ENCODE assay signal across 8 cellular contexts in the genomic region with DNA sequence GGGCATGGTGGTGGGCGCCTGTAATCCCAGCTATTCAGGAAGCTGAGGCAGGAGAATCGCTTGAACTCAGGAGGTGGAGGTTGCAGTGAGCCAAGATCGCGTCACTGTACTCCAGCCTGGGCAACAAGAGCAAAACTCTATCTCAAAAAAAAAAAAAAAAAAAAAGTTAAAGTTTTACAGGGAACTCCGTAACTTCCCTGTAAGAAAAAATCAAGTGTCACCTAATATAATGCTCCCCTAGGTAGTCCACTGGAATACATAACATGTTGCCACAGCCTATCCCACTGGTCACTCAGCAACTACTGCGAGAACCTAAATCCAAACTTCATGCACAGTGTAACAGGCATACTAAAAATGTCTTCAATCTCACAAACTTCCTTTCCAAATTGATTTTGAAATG. TPM values are rescaled to one million over a fixed set of nuclear protein-coding genes. Genes with fewer than 3 reads are reported as not detected.
A peak's percentile ranks its signal among the peaks of the same experiment; 100 is the strongest.
DNase-seq lines count a peak whose midpoint lies in the region; ATAC-seq, FAIRE-seq and TF ChIP-seq lines count a peak whose summit lies in the region.
"Not testable (repeated sequence)": the region's sequence is repeated elsewhere in the genome, so short reads cannot be mapped to it uniquely, and the experiment has no call there.

No MANE protein-coding gene starts in this region.

- not testable (repeated sequence) for H3K27me3 ChIP-seq in CD4-positive, CD25-positive, alpha-beta regulatory T cell (ENCODE audit: control insufficient read depth, insufficient read depth, low read length); IMR-90 (ENCODE audit: control insufficient read depth, insufficient read depth, low read length); body of pancreas; left lung; pancreas

- intact Hi-C loops in IMR-90 (cut with micrococcal nuclease); body of pancreas (cut with DNase I); left ventricle myocardium superior (cut with micrococcal nuclease); left lung (cut with DNase I); pancreas (cut with DNase I): not testable (repeated sequence)

- H3K9me3 Mint-ChIP-seq in CD4-positive, CD25-positive, alpha-beta regulatory T cell; activated T-cell treated with anti-CD3 and anti-CD28 coated beads, Interleukin-2, amount 50 U/mL, for 24 hours; naive B cell: not testable (repeated sequence)

- not testable (repeated sequence) for H3K27me3 Mint-ChIP-seq in CD4-positive, CD25-positive, alpha-beta regulatory T cell; activated T-cell treated with anti-CD3 and anti-CD28 coated beads, Interleukin-2, amount 50 U/mL, for 24 hours; naive B cell

- not testable (repeated sequence) for H2BK120ac ChIP-seq in IMR-90 (ENCODE audit: low read depth, low read length)

- 80% methylated on average over 1 of the region's 6 CpGs; no CpG with 5 or more reads in 1 of the 2 experiments for WGBS in IMR-90 (ENCODE audit: extremely low coverage in 2 of 2, insufficient read length in 1 of 2), 2 experiments
- 18 to 33% methylated on average over 6 of the region's 6 CpGs for WGBS in body of pancreas, 2 donors
- WGBS in pancreas, 2 donors = 27 to 28% methylated on average over 6 of the region's 6 CpGs

- not testable (repeated sequence) for H3K9ac ChIP-seq in IMR-90 (ENCODE audit: low read depth, low read length)

- not testable (repeated sequence) for H2BK15ac ChIP-seq in IMR-90 (ENCODE audit: low read depth, low read length)

- H4K5ac ChIP-seq in IMR-90 (ENCODE audit: low read depth, low read length) = not testable (repeated sequence)

- H3K14ac ChIP-seq in IMR-90 (replicated peaks; ENCODE audit: low read depth, low read length) = not testable (repeated sequence)

- TF ChIP-seq CTCF in IMR-90 (conservative IDR thresholded peaks at IDR 0.05; ENCODE audit: low read depth, low read length); body of pancreas (IDR thresholded peaks at IDR 0.05); left lung (IDR thresholded peaks at IDR 0.05); pancreas (IDR thresholded peaks at IDR 0.05): not testable (repeated sequence)

- POLR2A ChIA-PET in IMR-90 (lab: Charles Lee; ENCODE audit: unreplicated experiment) = not testable (repeated sequence)

- not testable (repeated sequence) for ATAC-seq in CD4-positive, CD25-positive, alpha-beta regulatory T cell (ENCODE audit: low read depth in 2 of 2); naive B cell (ENCODE audit: low read depth in 2 of 2)
- ATAC-seq in IMR-90 (ENCODE audit: low read depth) (peak; percentile 17; the same call in 1 of the 2 replicates), body of pancreas (peak; percentile 76), left ventricle myocardium superior (peak; percentile 48), left lung (peak; percentile 61), pancreas (peak; percentile 76 to 85 (median 83))

- H2AK9ac ChIP-seq in IMR-90 (replicated peaks; ENCODE audit: low read depth, low read length, poor library complexity) = not testable (repeated sequence)

- FAIRE-seq in pancreas (lab: Jason Lieb, UNC) = not testable (repeated sequence)

- peaks cover 15% of the 10 kb centered on the region for H3K36me3 Mint-ChIP-seq in CD4-positive, CD25-positive, alpha-beta regulatory T cell
- peaks cover 50% of the 10 kb centered on the region for H3K36me3 Mint-ChIP-seq in activated T-cell treated with anti-CD3 and anti-CD28 coated beads, Interleukin-2, amount 50 U/mL, for 24 hours (ENCODE audit: low read depth)
- H3K36me3 Mint-ChIP-seq in naive B cell = peaks cover 14 to 18% of the 10 kb centered on the region in 2 donors

- peak overlapping the region; percentile 21 for H3K4me3 ChIP-seq in CD4-positive, CD25-positive, alpha-beta regulatory T cell (ENCODE audit: low read depth, low read length)
- H3K4me3 ChIP-seq in IMR-90 (ENCODE audit: insufficient read depth, low read depth, low read length); body of pancreas; left lung; pancreas: not testable (repeated sequence)

- H4K20me1 ChIP-seq in IMR-90 (ENCODE audit: insufficient read depth, low read length) = peaks cover 48% of the 10 kb centered on the region; the same call in 1 of the 2 replicates

- H2AK5ac ChIP-seq in IMR-90 (ENCODE audit: low read depth, low read length) = not testable (repeated sequence)

- H3K56ac ChIP-seq in IMR-90 (ENCODE audit: extremely low read depth, insufficient read depth, low read length) = not testable (repeated sequence)

- not testable (repeated sequence) for BruUV-seq in IMR-90 (replicated peaks; lab: Mats Ljungman, UMichigan)

- not testable (repeated sequence) for H2AFZ ChIP-seq in IMR-90 (replicated peaks; ENCODE audit: low read length, poor library complexity)

- H3K4me2 ChIP-seq in IMR-90 (ENCODE audit: low read depth, low read length) = not testable (repeated sequence)

- H3K4ac ChIP-seq in IMR-90 (ENCODE audit: low read depth, low read length) = not testable (repeated sequence)

- TF ChIP-seq POLR2A in IMR-90 (IDR thresholded peaks at IDR 0.05; ENCODE audit: low read depth, low read length); body of pancreas (IDR thresholded peaks at IDR 0.05): not testable (repeated sequence)

- not testable (repeated sequence) for H4K91ac ChIP-seq in IMR-90 (ENCODE audit: insufficient read depth, low read depth, low read length)

- peaks cover 40% of the 10 kb centered on the region for H3K36me3 ChIP-seq in CD4-positive, CD25-positive, alpha-beta regulatory T cell (ENCODE audit: control insufficient read depth, insufficient read depth, low read length)
- not testable (repeated sequence) for H3K36me3 ChIP-seq in IMR-90 (ENCODE audit: control insufficient read depth, insufficient read depth, low read length); body of pancreas (replicated peaks in 1 of 2; ENCODE audit: insufficient read depth in 1 of 2, low read depth in 2 of 2); pancreas
- H3K36me3 ChIP-seq in left lung = peaks cover 0 to 45% of the 10 kb centered on the region in 2 donors

- not testable (repeated sequence) for H3K9me3 ChIP-seq in CD4-positive, CD25-positive, alpha-beta regulatory T cell (ENCODE audit: control insufficient read depth in 2 of 2, low read length in 2 of 2); IMR-90 (ENCODE audit: control insufficient read depth, insufficient read depth, low read length); body of pancreas; left lung; pancreas

- CTCF ChIA-PET in IMR-90 (lab: Yijun Ruan, JAX) = interaction anchor here (0.7 kb wide), 1 partner anchor 17 kb away, joined by 3 read pairs; no protein-coding TSS in a partner anchor

- not testable (repeated sequence) for H3K23ac ChIP-seq in IMR-90 (ENCODE audit: low read depth, low read length)

- H3K18ac ChIP-seq in IMR-90 (ENCODE audit: low read depth, low read length) = not testable (repeated sequence)

- not testable (repeated sequence) for H2BK20ac ChIP-seq in IMR-90 (ENCODE audit: low read depth, low read length)

- not testable (repeated sequence) for H3K4me3 Mint-ChIP-seq in CD4-positive, CD25-positive, alpha-beta regulatory T cell; activated T-cell treated with anti-CD3 and anti-CD28 coated beads, Interleukin-2, amount 50 U/mL, for 24 hours; naive B cell

- peaks cover 42 to 58% (median 49%) of the 10 kb centered on the region in 4 donors for H3K4me1 Mint-ChIP-seq in CD4-positive, CD25-positive, alpha-beta regulatory T cell
- H3K4me1 Mint-ChIP-seq in activated T-cell treated with anti-CD3 and anti-CD28 coated beads, Interleukin-2, amount 50 U/mL, for 24 hours (ENCODE audit: low read depth) = peaks cover 49% of the 10 kb centered on the region
- peaks cover 57 to 66% (median 62%) of the 10 kb centered on the region in 3 donors for H3K4me1 Mint-ChIP-seq in naive B cell

- H3K9me1 ChIP-seq in IMR-90 (ENCODE audit: insufficient read depth, low read length) = not testable (repeated sequence)

- TF ChIP-seq RAD21 in IMR-90 (IDR thresholded peaks at IDR 0.05; ENCODE audit: low read length) = not testable (repeated sequence)

- not testable (repeated sequence) for H3K27ac ChIP-seq in CD4-positive, CD25-positive, alpha-beta regulatory T cell (ENCODE audit: insufficient read depth, low read length, poor library complexity, severe bottlenecking); IMR-90 (ENCODE audit: insufficient read depth, low read length); left lung
- peak overlapping the region in 3 of 4 donors; percentile 32 to 66 (median 44) for H3K27ac ChIP-seq in body of pancreas
- H3K27ac ChIP-seq in pancreas = peak overlapping the region in 2 of 4 donors; percentile 27 to 61

- not testable (repeated sequence) for DNase-seq in CD4-positive, CD25-positive, alpha-beta regulatory T cell; IMR-90; activated T-cell treated with anti-CD3 and anti-CD28 coated beads, Interleukin-2, amount 50 U/mL, for 24 hours; left ventricle myocardium superior; left lung; naive B cell
- DNase-seq in body of pancreas (peak; percentile 25 to 56 (median 48)), pancreas (peak in 2 of 6 donors; percentile 21 to 26)

- dilution Hi-C loops in IMR-90 (cut with HindIII; ENCODE audit: low sequenced_read_pairs, unreplicated experiment) = not testable (repeated sequence)

- not testable (repeated sequence) for H4K8ac ChIP-seq in IMR-90 (ENCODE audit: low read depth in 2 of 2, low read length in 2 of 2)

- peaks cover 26% of the 10 kb centered on the region for H3K4me1 ChIP-seq in CD4-positive, CD25-positive, alpha-beta regulatory T cell (ENCODE audit: control insufficient read depth, insufficient read depth, low read length, poor library complexity, severe bottlenecking)
- H3K4me1 ChIP-seq in IMR-90 (ENCODE audit: control insufficient read depth, insufficient read depth, low read length) = not testable (repeated sequence)
- H3K4me1 ChIP-seq in body of pancreas (peaks cover 34% of the 10 kb centered on the region), left lung (peaks cover 22 to 43% of the 10 kb centered on the region in 2 donors), pancreas (peaks cover 0 to 21% (median 5%) of the 10 kb centered on the region in 3 donors)

- in situ Hi-C loops in IMR-90 (cut with MboI; ENCODE audit: low sequenced_read_pairs) = not testable (repeated sequence)

- H2BK5ac ChIP-seq in IMR-90 (ENCODE audit: low read depth, low read length, poor library complexity, severe bottlenecking) = not testable (repeated sequence)

- H3K27ac Mint-ChIP-seq in CD4-positive, CD25-positive, alpha-beta regulatory T cell = peak overlapping the region in 1 of 3 donors; percentile 38
- H3K27ac Mint-ChIP-seq in activated T-cell treated with anti-CD3 and anti-CD28 coated beads, Interleukin-2, amount 50 U/mL, for 24 hours = peak overlapping the region; percentile 50
- peak overlapping the region in 4 of 6 donors; percentile 30 to 82 (median 38) for H3K27ac Mint-ChIP-seq in naive B cell

- peaks cover 25 to 43% of the 10 kb centered on the region in 2 experiments for H3K79me1 ChIP-seq in IMR-90 (ENCODE audit: low read depth in 1 of 2, low read length in 2 of 2)

RNA-seq across cellular contexts. Expression of gene MBD2, which starts 19.0 kb away (rescaled TPM):
- total RNA-seq in CD4-positive, CD25-positive, alpha-beta regulatory T cell = 132 TPM
- polyA plus RNA-seq in CD4-positive, CD25-positive, alpha-beta regulatory T cell = 10 to 100 TPM in 3 of 4 donors, 1 to 10 TPM in 1; 8.4 to 26.8 (median 18.5) TPM
- total RNA-seq in IMR-90 (2012; rRNA removed) (9.7 and 27.5 TPM in 2 replicates), body of pancreas (10 to 100 TPM; 26.4 to 29.1 TPM), left ventricle myocardium superior (46.3 TPM), left lung (10 to 100 TPM; 63.5 to 89.6 TPM), pancreas (10 to 100 TPM; 44.0 to 60.5 (median 51.4) TPM)
- polyA plus RNA-seq in IMR-90 (2012; rRNA removed) (14.8 and 29.5 TPM in 2 replicates), naive B cell (ENCODE audit: low read depth in 6 of 6) (10 to 100 TPM; 11.5 to 39.0 (median 22.7) TPM), pancreas (10 to 100 TPM; 15.7 to 20.9 TPM)
- 2.7 and 3.9 TPM in 2 replicates for polyA plus RNA-seq in IMR-90 (2012; cell fraction: cytosol; rRNA removed)
- polyA plus RNA-seq in IMR-90 (2012; cell fraction: nucleus; rRNA removed; ENCODE audit: low replicate concordance) = 2.8 and 30.7 TPM in 2 replicates
